In the genomic region with DNA sequence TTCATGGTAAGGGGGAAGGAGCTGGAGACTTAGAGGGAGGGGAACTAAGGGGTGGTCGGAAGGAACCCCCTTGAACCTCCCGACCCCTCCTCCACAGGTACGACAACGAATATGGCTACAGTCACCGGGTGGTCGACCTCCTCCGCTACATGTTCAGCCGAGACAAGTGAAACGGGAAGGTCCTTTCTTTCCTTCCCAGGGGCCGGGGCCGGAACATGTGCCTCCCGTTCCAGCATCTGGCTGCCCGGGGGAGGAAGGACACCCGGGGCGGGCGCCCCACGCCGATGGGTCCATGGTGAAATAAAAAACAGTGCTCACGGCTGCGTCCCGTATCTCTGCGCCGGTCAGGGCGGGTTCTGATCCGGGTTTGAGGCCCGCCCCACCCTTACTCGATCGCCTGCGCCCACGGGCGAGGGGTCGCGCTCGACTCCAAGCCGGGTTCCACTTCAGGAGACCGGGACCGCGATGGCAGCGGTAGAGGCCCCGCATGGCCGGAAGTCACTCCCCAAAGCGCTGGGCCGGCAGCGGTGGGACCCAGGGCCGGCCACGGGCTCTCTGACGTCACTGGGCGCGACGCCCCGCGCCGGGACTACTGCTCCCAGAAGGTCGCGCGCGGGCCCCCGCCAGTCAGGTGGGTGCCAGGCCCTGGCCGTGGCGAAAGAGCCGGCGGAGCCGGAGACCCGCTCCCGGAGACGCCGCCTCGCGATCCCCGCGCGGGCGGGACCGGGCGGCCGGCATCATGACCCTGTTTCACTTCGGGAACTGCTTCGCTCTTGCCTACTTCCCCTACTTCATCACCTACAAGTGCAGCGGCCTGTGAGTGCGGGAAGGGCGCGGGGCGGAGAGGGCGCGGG, we compare ENCODE assay signal across 8 cellular contexts. TPM values are rescaled to one million over a fixed set of nuclear protein-coding genes. Genes with fewer than 3 reads are reported as not detected.
A peak's percentile ranks its signal among the peaks of the same experiment; 100 is the strongest.
DNase-seq lines count a peak whose midpoint lies in the region; ATAC-seq and TF ChIP-seq lines count a peak whose summit lies in the region.

A gene with protein sequence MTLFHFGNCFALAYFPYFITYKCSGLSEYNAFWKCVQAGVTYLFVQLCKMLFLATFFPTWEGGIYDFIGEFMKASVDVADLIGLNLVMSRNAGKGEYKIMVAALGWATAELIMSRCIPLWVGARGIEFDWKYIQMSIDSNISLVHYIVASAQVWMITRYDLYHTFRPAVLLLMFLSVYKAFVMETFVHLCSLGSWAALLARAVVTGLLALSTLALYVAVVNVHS (plus strand): TSS at position 626 of the 854 bp plus-strand sequence. CDS start 114 bp downstream, at position 740.

- H3K9ac ChIP-seq in HCT116 (ENCODE audit: low read length) = peak within 1 kb of the TSS; percentile 100

- peak within 1 kb of the TSS; percentile 88 for H3K4me3 Mint-ChIP-seq in osteocyte (ENCODE audit: unreplicated experiment)

- H3K9me2 ChIP-seq in HCT116 (ENCODE audit: insufficient read depth) = no peaks in the 10 kb centered on the region

- H3K4me1 Mint-ChIP-seq in osteocyte (ENCODE audit: unreplicated experiment) = peaks cover 23% of the 10 kb centered on the region

- POLR2A ChIA-PET in HCT116 (lab: Charles Lee) = no interaction called here

- H3K36me3 ChIP-seq in HCT116 (ENCODE audit: control insufficient read depth in 1 of 2, insufficient read depth in 2 of 2, low read length in 2 of 2) (peaks cover 8 to 39% of the 10 kb centered on the region in 2 experiments; a peak in 3 of 4 replicates), testis (ENCODE audit: low read depth, missing control alignments) (no peaks in the 10 kb centered on the region)

- no peak for TF ChIP-seq CTCF in HCT116 (IDR thresholded peaks at IDR 0.05 in 2 of 3, conservative IDR thresholded peaks at IDR 0.05 in 1 of 3; ENCODE audit: borderline replicate concordance in 1 of 3, insufficient read depth in 1 of 3, low read depth in 2 of 3, low read length in 2 of 3)
- TF ChIP-seq CTCF in osteocyte (IDR thresholded peaks at IDR 0.05) = no peak
- TF ChIP-seq CTCF in testis (IDR thresholded peaks at IDR 0.05) = peak in 1 of 3 experiments; percentile 14

- intact Hi-C loops in HCT116 (cut with micrococcal nuclease) = loop anchor here (1.0 to 10.0 kb wide), 2 partner anchors 35 to 390 kb away; a partner anchor contains a TSS
- intact Hi-C loops in testis (cut with DNase I; ENCODE audit: low total_unique reads) = loop anchor here (10.0 kb wide), 2 partner anchors 100 to 170 kb away; a partner anchor contains a TSS

- 0 to 1% methylated on average over 18 to 61 of the region's 85 CpGs for WGBS in testis, 2 donors

- DNase-seq in G401 (ENCODE audit: low spot score) (peak; percentile 85), HCT116 (ENCODE audit: low read depth, low spot score) (peak; percentile 70), NAMALWA (ENCODE audit: low spot score) (peak; percentile 84), SKM-1 (lab: John Stamatoyannopoulos, UW; ENCODE audit: unreplicated experiment) (peak; percentile 50), glomerular visceral epithelial cell (ENCODE audit: extremely low spot score) (peak; percentile 85), osteocyte (ENCODE audit: extremely low spot score, unreplicated experiment) (peak; percentile 95), testis (peak; percentile 96)
- peak; percentile 80 to 84 for DNase-seq in activated naive CD4-positive, alpha-beta T cell treated with anti-CD3 and anti-CD28 coated beads, Interleukin-2, amount 50 U/mL, for 72 hours (ENCODE audit: low spot score in 2 of 2)

- H4K20me1 ChIP-seq in HCT116 (ENCODE audit: insufficient read depth) = no peaks in the 10 kb centered on the region

- RAD21 ChIA-PET in HCT116 (lab: Charles Lee; ENCODE audit: low non-redundant PET in 1 of 2, low total read pairs in 2 of 2, uncharacterized antibody in 2 of 2, unreplicated experiment in 2 of 2) = interaction anchor here in 1 of 2 experiments (0.7 kb wide), 1 partner anchor 10 kb away, joined by 3 read pairs; no protein-coding TSS in a partner anchor

- TF ChIP-seq POLR2A in HCT116 (IDR thresholded peaks at IDR 0.05; ENCODE audit: borderline replicate concordance, extremely low read depth, insufficient read depth, insufficient read length) (peak; percentile 77), testis (IDR thresholded peaks at IDR 0.05) (no peak)

- no peak for TF ChIP-seq RAD21 in HCT116 (IDR thresholded peaks at IDR 0.05; ENCODE audit: low read depth)

- peak; percentile 93 for ATAC-seq in HCT116
- peak; percentile 50 to 82 for ATAC-seq in activated naive CD4-positive, alpha-beta T cell treated with anti-CD3 and anti-CD28 coated beads, Interleukin-2, amount 50 U/mL, for 72 hours

- H3K27me3 Mint-ChIP-seq in osteocyte (ENCODE audit: unreplicated experiment) = no peaks in the 10 kb centered on the region

- peak within 1 kb of the TSS; percentile 98 for H3K4me2 ChIP-seq in HCT116 (ENCODE audit: low read length)

- H3K4me1 ChIP-seq in HCT116 (ENCODE audit: control insufficient read depth in 1 of 2, insufficient read depth in 2 of 2, low read length in 2 of 2) (peaks cover 9 to 22% of the 10 kb centered on the region in 2 experiments), testis (peaks cover 13% of the 10 kb centered on the region)

- H3K9me3 Mint-ChIP-seq in activated naive CD4-positive, alpha-beta T cell treated with anti-CD3 and anti-CD28 coated beads, Interleukin-2, amount 50 U/mL, for 72 hours = no peaks in the 10 kb centered on the region
- no peaks in the 10 kb centered on the region for H3K9me3 Mint-ChIP-seq in osteocyte (ENCODE audit: unreplicated experiment)

- peaks cover 56% of the 10 kb centered on the region for H3K79me2 ChIP-seq in HCT116 (ENCODE audit: insufficient read depth, low read length)

- H3K9me3 ChIP-seq in HCT116 (ENCODE audit: control insufficient read depth in 1 of 2, insufficient read depth in 1 of 2, low read depth in 1 of 2, low read length in 2 of 2) (no peaks in the 10 kb centered on the region), testis (no peaks in the 10 kb centered on the region)

- peak within 1 kb of the TSS; percentile 89 for H3K27ac ChIP-seq in HCT116 (ENCODE audit: low read depth, low read length)
- peak within 1 kb of the TSS; percentile 34 to 81 for H3K27ac ChIP-seq in testis

- H3K4me3 ChIP-seq in HCT116 (replicated peaks in 1 of 2; ENCODE audit: low read depth in 1 of 2, low read length in 2 of 2) (peak within 1 kb of the TSS; percentile 69 to 100), testis (peak within 1 kb of the TSS; percentile 93)

- H2AFZ ChIP-seq in HCT116 (ENCODE audit: low read depth, low read length, poor library complexity, severe bottlenecking) = peak within 1 kb of the TSS; percentile 78

- BruUV-seq in HCT116 (replicated peaks; lab: Mats Ljungman, UMichigan) = TSS peak; percentile 72

- in situ Hi-C loops in G401 (cut with HindIII; ENCODE audit: low sequenced_read_pairs) = no loop called here

- H3K27me3 ChIP-seq in HCT116 (ENCODE audit: insufficient read depth, low read length) (no peaks in the 10 kb centered on the region), testis (no peaks in the 10 kb centered on the region)

- peaks cover 14 to 17% of the 10 kb centered on the region in 2 donors for H3K36me3 Mint-ChIP-seq in activated naive CD4-positive, alpha-beta T cell treated with anti-CD3 and anti-CD28 coated beads, Interleukin-2, amount 50 U/mL, for 72 hours
- no peaks in the 10 kb centered on the region for H3K36me3 Mint-ChIP-seq in osteocyte (ENCODE audit: unreplicated experiment)

- H3K27ac Mint-ChIP-seq in activated naive CD4-positive, alpha-beta T cell treated with anti-CD3 and anti-CD28 coated beads, Interleukin-2, amount 50 U/mL, for 72 hours = peak within 1 kb of the TSS; percentile 92 to 98
- peak within 1 kb of the TSS; percentile 87 for H3K27ac Mint-ChIP-seq in osteocyte (ENCODE audit: unreplicated experiment)

- CTCF ChIA-PET in HCT116 (lab: Charles Lee) = no interaction called here

TF ChIP-seq in HCT116, 20 proteins besides CTCF, POLR2A, EP300 and RAD21 (continues in another document):
- TF ChIP-seq ELF1 (IDR thresholded peaks at IDR 0.05; ENCODE audit: borderline replicate concordance, low read depth) = no peak; the same call in 1 of the 2 replicates
- no peak for TF ChIP-seq CEBPB (IDR thresholded peaks at IDR 0.05; ENCODE audit: low read depth)
- TF ChIP-seq, protein P1, sequence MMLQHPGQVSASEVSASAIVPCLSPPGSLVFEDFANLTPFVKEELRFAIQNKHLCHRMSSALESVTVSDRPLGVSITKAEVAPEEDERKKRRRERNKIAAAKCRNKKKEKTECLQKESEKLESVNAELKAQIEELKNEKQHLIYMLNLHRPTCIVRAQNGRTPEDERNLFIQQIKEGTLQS (IDR thresholded peaks at IDR 0.05) = no peak
- TF ChIP-seq, protein P2, sequence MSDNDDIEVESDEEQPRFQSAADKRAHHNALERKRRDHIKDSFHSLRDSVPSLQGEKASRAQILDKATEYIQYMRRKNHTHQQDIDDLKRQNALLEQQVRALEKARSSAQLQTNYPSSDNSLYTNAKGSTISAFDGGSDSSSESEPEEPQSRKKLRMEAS (IDR thresholded peaks at IDR 0.05) = peak; percentile 90
- TF ChIP-seq, protein P3, sequence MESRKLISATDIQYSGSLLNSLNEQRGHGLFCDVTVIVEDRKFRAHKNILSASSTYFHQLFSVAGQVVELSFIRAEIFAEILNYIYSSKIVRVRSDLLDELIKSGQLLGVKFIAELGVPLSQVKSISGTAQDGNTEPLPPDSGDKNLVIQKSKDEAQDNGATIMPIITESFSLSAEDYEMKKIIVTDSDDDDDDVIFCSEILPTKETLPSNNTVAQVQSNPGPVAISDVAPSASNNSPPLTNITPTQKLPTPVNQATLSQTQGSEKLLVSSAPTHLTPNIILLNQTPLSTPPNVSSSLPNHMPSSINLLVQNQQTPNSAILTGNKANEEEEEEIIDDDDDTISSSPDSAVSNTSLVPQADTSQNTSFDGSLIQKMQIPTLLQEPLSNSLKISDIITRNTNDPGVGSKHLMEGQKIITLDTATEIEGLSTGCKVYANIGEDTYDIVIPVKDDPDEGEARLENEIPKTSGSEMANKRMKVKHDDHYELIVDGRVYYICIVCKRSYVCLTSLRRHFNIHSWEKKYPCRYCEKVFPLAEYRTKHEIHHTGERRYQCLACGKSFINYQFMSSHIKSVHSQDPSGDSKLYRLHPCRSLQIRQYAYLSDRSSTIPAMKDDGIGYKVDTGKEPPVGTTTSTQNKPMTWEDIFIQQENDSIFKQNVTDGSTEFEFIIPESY (IDR thresholded peaks at IDR 0.05; ENCODE audit: extremely low read depth, insufficient replicate concordance, low read length) = peak; percentile 25
- TF ChIP-seq EZH2 (IDR thresholded peaks at IDR 0.05) = no peak
- TF ChIP-seq POLR2AphosphoS5 (IDR thresholded peaks at IDR 0.05; ENCODE audit: low read depth, low read length) = peak; percentile 94
- TF ChIP-seq EGR1 (IDR thresholded peaks at IDR 0.05; ENCODE audit: low read depth) = no peak

RNA-seq across cellular contexts. Expression of the gene that starts here (rescaled TPM):
- total RNA-seq in G401 (2014; rRNA removed; shearing (Covaris generic)) = 208 and 254 TPM in 2 replicates
- total RNA-seq in HCT116 (2021; ENCODE audit: unreplicated experiment) = 128 TPM
- 192 and 211 TPM in 2 replicates for polyA plus RNA-seq in HCT116 (2012)
- 10 to 100 TPM; 44.1 to 69.1 TPM for total RNA-seq in activated naive CD4-positive, alpha-beta T cell treated with anti-CD3 and anti-CD28 coated beads, Interleukin-2, amount 50 U/mL, for 72 hours
- total RNA-seq in osteocyte = 110 and 111 TPM in 2 replicates
- 100 to 1,000 TPM; 125 TPM for total RNA-seq in testis
- polyA plus RNA-seq in testis (ENCODE audit: insufficient read depth, low read depth, low replicate concordance) = 146 TPM

Comparison
In these comparisons a context has a peak if more than half of its experiments do, and no peak if none do; other contexts are left out.
1. Peak in every context shown above with its lines: DNase-seq, ATAC-seq, H3K4me3 ChIP-seq and H3K27ac ChIP-seq.